8 cellular contexts compared by ENCODE assay signal in genomic region chr19:40443930-40444180, GRCh38. TPM values are rescaled to one million over a fixed set of nuclear protein-coding genes. Genes with fewer than 3 reads are reported as not detected.
A peak's percentile ranks its signal among the peaks of the same experiment; 100 is the strongest.
DNase-seq lines count a peak whose midpoint lies in the region; ATAC-seq, FAIRE-seq and TF ChIP-seq lines count a peak whose summit lies in the region.

No MANE protein-coding gene starts in this region.

- POLR2A ChIA-PET in HepG2 (lab: Yijun Ruan, JAX): interaction anchor here (1.4 to 4.6 kb wide), 6 partner anchors 10 to 334 kb away, joined by 6 to 80 read pairs (median 48); partner anchors contain the start of genes BLVRB, RAB4B and SERTAD1

- peak; percentile 49 for DNase-seq in NCI-H1105 (lab: John Stamatoyannopoulos, UW)
- DNase-seq in NCI-H1105 treated with DMSO at 0.1 percent for 48 hours (lab: John Stamatoyannopoulos, UW): no peak
- DNase-seq in MG63: no peak
- DNase-seq in body of pancreas: no peak
- no peak for DNase-seq in HepG2 (ENCODE audit: low spot score)
- DNase-seq in tibial artery: no peak
- DNase-seq in NK-92 treated with Interleukin-12 subunit alpha and Interleukin-12 subunit beta, amount 100 ng/mL, for 24 hours (lab: John Stamatoyannopoulos, UW): no peak

- H3K27me3 ChIP-seq in MG63 (no peaks in the 10 kb centered on the region), body of pancreas (no peaks in the 10 kb centered on the region), HepG2 (ENCODE audit: control insufficient read depth in 1 of 2, insufficient read depth in 2 of 2, low read length in 2 of 2) (peaks cover 0 to 5% of the 10 kb centered on the region in 2 experiments; a peak in 1 of 5 replicates), tibial artery (no peaks in the 10 kb centered on the region)

- TF ChIP-seq EP300 in HepG2 (IDR thresholded peaks at IDR 0.05; ENCODE audit: low read depth in 2 of 2, low read length in 2 of 2) (no peak), HepG2 (CRISPR knock-in tag; IDR thresholded peaks at IDR 0.05; ENCODE audit: borderline replicate concordance) (no peak)

- TF ChIP-seq RAD21 in HepG2 (CRISPR knock-in tag; IDR thresholded peaks at IDR 0.05): no peak

- CTCF ChIA-PET in HepG2 (lab: Yijun Ruan, JAX; ENCODE audit: low intra/inter-chr PET ratio, low total read pairs): interaction anchor here (0.9 kb wide), 2 partner anchors 18 to 23 kb away, joined by 4 to 5 read pairs; partner anchors contain the start of gene SERTAD1

- TF ChIP-seq CTCF in body of pancreas (IDR thresholded peaks at IDR 0.05) (no peak), HepG2 (CRISPR knock-in tag; IDR thresholded peaks at IDR 0.05) (no peak), tibial artery (IDR thresholded peaks at IDR 0.05) (no peak)

- no peak overlapping the region for H2AFZ ChIP-seq in HepG2 (ENCODE audit: low read length)

- H3K4me1 ChIP-seq in body of pancreas: peaks cover 21% of the 10 kb centered on the region
- H3K4me1 ChIP-seq in HepG2 (ENCODE audit: insufficient read depth, low read length): peaks cover 12% of the 10 kb centered on the region
- H3K4me1 ChIP-seq in tibial artery: peaks cover 0 to 33% (median 24%) of the 10 kb centered on the region in 4 donors

- peaks cover 27% of the 10 kb centered on the region for H3K79me2 ChIP-seq in HepG2 (ENCODE audit: insufficient read depth, low read length)

- FAIRE-seq in HepG2 (lab: Jason Lieb, UNC): no peak

- H3K36me3 ChIP-seq in MG63 (peaks cover 40% of the 10 kb centered on the region), body of pancreas (replicated peaks in 1 of 2; ENCODE audit: insufficient read depth in 1 of 2, low read depth in 2 of 2) (peaks cover 0 to 7% of the 10 kb centered on the region in 2 donors), HepG2 (replicated peaks in 1 of 2; ENCODE audit: control insufficient read depth in 1 of 2, insufficient read depth in 2 of 2, low read length in 2 of 2) (peaks cover 9 to 25% of the 10 kb centered on the region in 2 experiments; a peak in 4 of 5 replicates), tibial artery (peaks cover 35 to 53% (median 38%) of the 10 kb centered on the region in 3 donors)

- 0 to 2% methylated on average over 4 to 9 of the region's 9 CpGs for WGBS in body of pancreas, 2 donors
- WGBS in HepG2 (ENCODE audit: low lambda C conversion rate): 1% methylated on average over 9 of the region's 9 CpGs

- H3K27ac ChIP-seq in body of pancreas: peak overlapping the region; percentile 94 to 96 (median 94)
- H3K27ac ChIP-seq in HepG2 (ENCODE audit: extremely low read length, insufficient read depth, low read length): peak overlapping the region; percentile 98
- peak overlapping the region; percentile 97 to 98 for H3K27ac ChIP-seq in tibial artery

- ATAC-seq in body of pancreas: peak; percentile 1
- peak; percentile 17; the same call in 2 of the 3 replicates for ATAC-seq in HepG2
- ATAC-seq in HG02852 (IDR thresholded peaks at IDR 0.05; ENCODE audit: unreplicated experiment): no peak

- H3K4me3 ChIP-seq in MG63 (peak overlapping the region; percentile 100), body of pancreas (peak overlapping the region; percentile 54 to 79), HepG2 (replicated peaks in 1 of 3; ENCODE audit: insufficient read depth in 1 of 3, low read depth in 2 of 3, low read length in 3 of 3) (peak overlapping the region; percentile 88 to 99 (median 92)), tibial artery (peak overlapping the region; percentile 94 to 95)

- TF ChIP-seq POLR2A in body of pancreas (IDR thresholded peaks at IDR 0.05) (no peak), HepG2 (IDR thresholded peaks at IDR 0.05; ENCODE audit: insufficient read depth in 1 of 2, low read depth in 2 of 2, low read length in 2 of 2) (no peak)

- no TSS peak for BruUV-seq in HepG2 (replicated peaks; lab: Mats Ljungman, UMichigan)

- H3K4me2 ChIP-seq in HepG2 (ENCODE audit: low read depth, low read length): peak overlapping the region; percentile 67

- H3K9me3 ChIP-seq in MG63 (no peaks in the 10 kb centered on the region; the same call in 1 of the 2 replicates), body of pancreas (no peaks in the 10 kb centered on the region), HepG2 (ENCODE audit: low read length) (no peaks in the 10 kb centered on the region), tibial artery (no peaks in the 10 kb centered on the region)

- intact Hi-C loops in body of pancreas (cut with DNase I): no loop called here
- intact Hi-C loops in HepG2 (cut with micrococcal nuclease; ENCODE audit: unreplicated experiment): loop anchor here (1.0 to 5.0 kb wide), 4 partner anchors 11 to 1042 kb away; partner anchors contain the start of gene BLVRB
- intact Hi-C loops in tibial artery (cut with DNase I; ENCODE audit: low total_unique reads): loop anchor here (10.0 kb wide), 1 partner anchor 139 kb away; no protein-coding TSS in a partner anchor

- in situ Hi-C loops in HepG2 (cut with HindIII; ENCODE audit: extremely low pct_ligation_motif_present, low pct_unique_long_range_greater_than_20kb): no loop called here

- peaks cover 13% of the 10 kb centered on the region for H4K20me1 ChIP-seq in HepG2 (ENCODE audit: insufficient read depth, low read length)

- H3K9ac ChIP-seq in HepG2 (ENCODE audit: insufficient read depth, low read depth, low read length): peak overlapping the region; percentile 100

RNA-seq across cellular contexts. Expression of gene SERTAD3, which starts 0.3 kb away (rescaled TPM):
- total RNA-seq in MG63 (2014; rRNA removed; shearing (Covaris generic); ENCODE audit: low replicate concordance): 15.9 and 38.3 TPM in 2 replicates
- 10 to 100 TPM in 1 of 2 donors, 1 to 10 TPM in 1; 5.7 to 10.2 TPM for total RNA-seq in body of pancreas
- 16.9 and 17.8 TPM in 2 replicates for total RNA-seq in HepG2 (2016; rRNA removed; fragmentation: Illumina TruSeq; extraction: Trizol)
- total RNA-seq in HepG2 (2016; cell fraction: cytosol; rRNA removed; fragmentation: Illumina TruSeq; extraction: Trizol; ENCODE audit: low read depth): 14.6 and 17.8 TPM in 2 replicates
- 14.8 and 17.5 TPM in 2 replicates for total RNA-seq in HepG2 (2016; cell fraction: insoluble cytoplasmic fraction; rRNA removed; fragmentation: Illumina TruSeq; extraction: Trizol)
- 22.0 and 25.4 TPM in 2 replicates for total RNA-seq in HepG2 (2016; cell fraction: membrane; rRNA removed; fragmentation: Illumina TruSeq; extraction: Trizol)
- 6.8 and 9.0 TPM in 2 replicates for total RNA-seq in HepG2 (2016; cell fraction: nucleus; rRNA removed; fragmentation: Illumina TruSeq; extraction: Trizol)
- 9.5 and 9.6 TPM in 2 replicates for polyA plus RNA-seq in HepG2 (2011; rRNA removed)
- 6.9 and 7.9 TPM in 2 replicates for polyA plus RNA-seq in HepG2 (2011; cell fraction: cytosol; rRNA removed)
- 5.9 and 6.5 TPM in 2 replicates for polyA plus RNA-seq in HepG2 (2011; cell fraction: nucleus; rRNA removed)
- 6.5 and 7.5 TPM in 2 replicates for polyA plus RNA-seq in HepG2 (2012)
- 3.8 and 4.4 TPM in 2 replicates for polyA plus RNA-seq in HepG2 (2016; cell fraction: cytosol; fragmentation: Illumina TruSeq; extraction: Trizol; ENCODE audit: low read depth)
- 10.8 and 15.2 TPM in 2 replicates for polyA plus RNA-seq in HepG2 (2016; cell fraction: insoluble cytoplasmic fraction; fragmentation: Illumina TruSeq; extraction: Trizol; ENCODE audit: low read depth)
- 7.3 and 9.1 TPM in 2 replicates for polyA plus RNA-seq in HepG2 (2016; cell fraction: membrane; fragmentation: Illumina TruSeq; extraction: Trizol; ENCODE audit: low read depth)
- polyA plus RNA-seq in HepG2 (2016; cell fraction: nucleus; fragmentation: Illumina TruSeq; extraction: Trizol; ENCODE audit: insufficient read depth, low read depth): 13.4 and 16.1 TPM in 2 replicates
- 19.2 and 19.5 TPM in 2 replicates for polyA minus RNA-seq in HepG2 (2011; rRNA and poly(A)+ RNA removed; ENCODE audit: low replicate concordance)
- polyA minus RNA-seq in HepG2 (2011; cell fraction: cytosol; rRNA and poly(A)+ RNA removed): 10.9 and 15.7 TPM in 2 replicates
- polyA minus RNA-seq in HepG2 (2011; cell fraction: nucleus; rRNA and poly(A)+ RNA removed): 5.1 and 5.8 TPM in 2 replicates

RNA-seq across cellular contexts. Expression of gene SERTAD1, which starts 18.1 kb away (rescaled TPM):
- 19.1 and 35.3 TPM in 2 replicates for total RNA-seq in MG63 (2014; rRNA removed; shearing (Covaris generic); ENCODE audit: low replicate concordance)
- total RNA-seq in body of pancreas: 1 to 10 TPM; 6.9 to 7.3 TPM
- 4.3 and 4.7 TPM in 2 replicates for total RNA-seq in HepG2 (2016; rRNA removed; fragmentation: Illumina TruSeq; extraction: Trizol)
- total RNA-seq in HepG2 (2016; cell fraction: cytosol; rRNA removed; fragmentation: Illumina TruSeq; extraction: Trizol; ENCODE audit: low read depth): 1.8 and 2.1 TPM in 2 replicates
- 3.9 and 5.6 TPM in 2 replicates for total RNA-seq in HepG2 (2016; cell fraction: insoluble cytoplasmic fraction; rRNA removed; fragmentation: Illumina TruSeq; extraction: Trizol)
- 3.0 and 3.6 TPM in 2 replicates for total RNA-seq in HepG2 (2016; cell fraction: membrane; rRNA removed; fragmentation: Illumina TruSeq; extraction: Trizol)
- 1.7 and 1.9 TPM in 2 replicates for total RNA-seq in HepG2 (2016; cell fraction: nucleus; rRNA removed; fragmentation: Illumina TruSeq; extraction: Trizol)
- polyA plus RNA-seq in HepG2 (2011; rRNA removed): 4.5 and 5.0 TPM in 2 replicates
- 5.0 and 7.0 TPM in 2 replicates for polyA plus RNA-seq in HepG2 (2011; cell fraction: cytosol; rRNA removed)
- polyA plus RNA-seq in HepG2 (2011; cell fraction: nucleus; rRNA removed): 4.0 and 4.5 TPM in 2 replicates
- 1.4 and 1.9 TPM in 2 replicates for polyA plus RNA-seq in HepG2 (2012)
- polyA plus RNA-seq in HepG2 (2016; cell fraction: cytosol; fragmentation: Illumina TruSeq; extraction: Trizol; ENCODE audit: low read depth): 0.94 and 1.1 TPM in 2 replicates
- 3.6 and 4.1 TPM in 2 replicates for polyA plus RNA-seq in HepG2 (2016; cell fraction: insoluble cytoplasmic fraction; fragmentation: Illumina TruSeq; extraction: Trizol; ENCODE audit: low read depth)
- polyA plus RNA-seq in HepG2 (2016; cell fraction: membrane; fragmentation: Illumina TruSeq; extraction: Trizol; ENCODE audit: low read depth): 1.5 and 1.7 TPM in 2 replicates
- polyA plus RNA-seq in HepG2 (2016; cell fraction: nucleus; fragmentation: Illumina TruSeq; extraction: Trizol; ENCODE audit: insufficient read depth, low read depth): 2.5 and 2.7 TPM in 2 replicates
- 2.7 and 5.6 TPM in 2 replicates for polyA minus RNA-seq in HepG2 (2011; rRNA and poly(A)+ RNA removed; ENCODE audit: low replicate concordance)
- 1.1 and 1.2 TPM in 2 replicates for polyA minus RNA-seq in HepG2 (2011; cell fraction: cytosol; rRNA and poly(A)+ RNA removed)
- polyA minus RNA-seq in HepG2 (2011; cell fraction: nucleus; rRNA and poly(A)+ RNA removed): 1.7 and 2.0 TPM in 2 replicates

RNA-seq across cellular contexts. Expression of gene BLVRB, which starts 21.7 kb away (rescaled TPM):
- total RNA-seq in MG63 (2014; rRNA removed; shearing (Covaris generic); ENCODE audit: low replicate concordance): 140 and 179 TPM in 2 replicates
- total RNA-seq in body of pancreas (100 to 1,000 TPM in 1 of 2 donors, 10 to 100 TPM in 1; 79.8 to 109 TPM), HepG2 (2016; rRNA removed; fragmentation: Illumina TruSeq; extraction: Trizol) (25.9 and 32.7 TPM in 2 replicates)
- 8.2 and 10.9 TPM in 2 replicates for total RNA-seq in HepG2 (2016; cell fraction: cytosol; rRNA removed; fragmentation: Illumina TruSeq; extraction: Trizol; ENCODE audit: low read depth)
- 28.3 and 39.1 TPM in 2 replicates for total RNA-seq in HepG2 (2016; cell fraction: insoluble cytoplasmic fraction; rRNA removed; fragmentation: Illumina TruSeq; extraction: Trizol)
- 7.6 and 7.9 TPM in 2 replicates for total RNA-seq in HepG2 (2016; cell fraction: membrane; rRNA removed; fragmentation: Illumina TruSeq; extraction: Trizol)
- 9.9 and 11.1 TPM in 2 replicates for total RNA-seq in HepG2 (2016; cell fraction: nucleus; rRNA removed; fragmentation: Illumina TruSeq; extraction: Trizol)
- 51.4 and 75.9 TPM in 2 replicates for polyA plus RNA-seq in HepG2 (2011; rRNA removed)
- polyA plus RNA-seq in HepG2 (2011; cell fraction: cytosol; rRNA removed): 66.0 and 107 TPM in 2 replicates
- polyA plus RNA-seq in HepG2 (2011; cell fraction: nucleus; rRNA removed): 44.9 and 46.6 TPM in 2 replicates
- polyA plus RNA-seq in HepG2 (2012): 39.5 and 39.8 TPM in 2 replicates
- 10.5 and 11.4 TPM in 2 replicates for polyA plus RNA-seq in HepG2 (2016; cell fraction: cytosol; fragmentation: Illumina TruSeq; extraction: Trizol; ENCODE audit: low read depth)
- polyA plus RNA-seq in HepG2 (2016; cell fraction: insoluble cytoplasmic fraction; fragmentation: Illumina TruSeq; extraction: Trizol; ENCODE audit: low read depth): 31.5 and 40.3 TPM in 2 replicates
- 6.6 and 8.8 TPM in 2 replicates for polyA plus RNA-seq in HepG2 (2016; cell fraction: membrane; fragmentation: Illumina TruSeq; extraction: Trizol; ENCODE audit: low read depth)
- polyA plus RNA-seq in HepG2 (2016; cell fraction: nucleus; fragmentation: Illumina TruSeq; extraction: Trizol; ENCODE audit: insufficient read depth, low read depth): 18.0 and 18.8 TPM in 2 replicates
- polyA minus RNA-seq in HepG2 (2011; rRNA and poly(A)+ RNA removed; ENCODE audit: low replicate concordance): 42.8 and 149 TPM in 2 replicates
- polyA minus RNA-seq in HepG2 (2011; cell fraction: cytosol; rRNA and poly(A)+ RNA removed): 28.8 and 32.2 TPM in 2 replicates
- polyA minus RNA-seq in HepG2 (2011; cell fraction: nucleus; rRNA and poly(A)+ RNA removed): 6.0 and 10.4 TPM in 2 replicates

RNA-seq across cellular contexts. Expression of gene SPTBN4, which starts 22.9 kb away (rescaled TPM):
- total RNA-seq in MG63 (2014; rRNA removed; shearing (Covaris generic); ENCODE audit: low replicate concordance): 0.16 and 3.0 TPM in 2 replicates
- 1 to 10 TPM; 1.8 to 6.3 TPM for total RNA-seq in body of pancreas
- total RNA-seq in HepG2 (2016; rRNA removed; fragmentation: Illumina TruSeq; extraction: Trizol): 0.11 TPM in 1 of 2 replicates, not detected in the other
- not detected in 2 replicates for total RNA-seq in HepG2 (2016; cell fraction: cytosol; rRNA removed; fragmentation: Illumina TruSeq; extraction: Trizol; ENCODE audit: low read depth)
- not detected in 2 replicates for total RNA-seq in HepG2 (2016; cell fraction: insoluble cytoplasmic fraction; rRNA removed; fragmentation: Illumina TruSeq; extraction: Trizol)
- not detected in 2 replicates for total RNA-seq in HepG2 (2016; cell fraction: membrane; rRNA removed; fragmentation: Illumina TruSeq; extraction: Trizol)
- total RNA-seq in HepG2 (2016; cell fraction: nucleus; rRNA removed; fragmentation: Illumina TruSeq; extraction: Trizol): not detected in 2 replicates
- polyA plus RNA-seq in HepG2 (2011; rRNA removed): 0.08 and 0.11 TPM in 2 replicates
- 0.04 and 0.11 TPM in 2 replicates for polyA plus RNA-seq in HepG2 (2011; cell fraction: cytosol; rRNA removed)
- 0.26 and 0.29 TPM in 2 replicates for polyA plus RNA-seq in HepG2 (2011; cell fraction: nucleus; rRNA removed)
- 0.11 TPM in 2 replicates for polyA plus RNA-seq in HepG2 (2012)
- polyA plus RNA-seq in HepG2 (2016; cell fraction: cytosol; fragmentation: Illumina TruSeq; extraction: Trizol; ENCODE audit: low read depth): not detected in 2 replicates
- polyA plus RNA-seq in HepG2 (2016; cell fraction: insoluble cytoplasmic fraction; fragmentation: Illumina TruSeq; extraction: Trizol; ENCODE audit: low read depth): not detected in 2 replicates
- not detected in 2 replicates for polyA plus RNA-seq in HepG2 (2016; cell fraction: membrane; fragmentation: Illumina TruSeq; extraction: Trizol; ENCODE audit: low read depth)
- not detected in 2 replicates for polyA plus RNA-seq in HepG2 (2016; cell fraction: nucleus; fragmentation: Illumina TruSeq; extraction: Trizol; ENCODE audit: insufficient read depth, low read depth)
- polyA minus RNA-seq in HepG2 (2011; rRNA and poly(A)+ RNA removed; ENCODE audit: low replicate concordance): 0.30 and 1.5 TPM in 2 replicates
- not detected in 2 replicates for polyA minus RNA-seq in HepG2 (2011; cell fraction: cytosol; rRNA and poly(A)+ RNA removed)
- polyA minus RNA-seq in HepG2 (2011; cell fraction: nucleus; rRNA and poly(A)+ RNA removed): not detected in 2 replicates

RNA-seq across cellular contexts. Expression of gene PRX, which starts 30.7 kb away (rescaled TPM):
- 5.6 and 6.3 TPM in 2 replicates for total RNA-seq in MG63 (2014; rRNA removed; shearing (Covaris generic); ENCODE audit: low replicate concordance)
- total RNA-seq in body of pancreas (10 to 100 TPM in 1 of 2 donors, 1 to 10 TPM in 1; 5.7 to 14.8 TPM), HepG2 (2016; rRNA removed; fragmentation: Illumina TruSeq; extraction: Trizol) (0.46 and 0.66 TPM in 2 replicates)
- total RNA-seq in HepG2 (2016; cell fraction: cytosol; rRNA removed; fragmentation: Illumina TruSeq; extraction: Trizol; ENCODE audit: low read depth): not detected in 2 replicates
- total RNA-seq in HepG2 (2016; cell fraction: insoluble cytoplasmic fraction; rRNA removed; fragmentation: Illumina TruSeq; extraction: Trizol): 0.39 and 0.78 TPM in 2 replicates
- total RNA-seq in HepG2 (2016; cell fraction: membrane; rRNA removed; fragmentation: Illumina TruSeq; extraction: Trizol): 0.03 and 0.12 TPM in 2 replicates
- 0.38 and 0.40 TPM in 2 replicates for total RNA-seq in HepG2 (2016; cell fraction: nucleus; rRNA removed; fragmentation: Illumina TruSeq; extraction: Trizol)
- polyA plus RNA-seq in HepG2 (2011; rRNA removed): 0.66 and 0.99 TPM in 2 replicates
- 0.79 and 0.94 TPM in 2 replicates for polyA plus RNA-seq in HepG2 (2011; cell fraction: cytosol; rRNA removed)
- 0.76 and 0.99 TPM in 2 replicates for polyA plus RNA-seq in HepG2 (2011; cell fraction: nucleus; rRNA removed)
- 0.85 and 1.1 TPM in 2 replicates for polyA plus RNA-seq in HepG2 (2012)
- polyA plus RNA-seq in HepG2 (2016; cell fraction: cytosol; fragmentation: Illumina TruSeq; extraction: Trizol; ENCODE audit: low read depth): not detected in 2 replicates
- polyA plus RNA-seq in HepG2 (2016; cell fraction: insoluble cytoplasmic fraction; fragmentation: Illumina TruSeq; extraction: Trizol; ENCODE audit: low read depth): 0.25 and 0.53 TPM in 2 replicates
- 0.03 and 0.06 TPM in 2 replicates for polyA plus RNA-seq in HepG2 (2016; cell fraction: membrane; fragmentation: Illumina TruSeq; extraction: Trizol; ENCODE audit: low read depth)
- 1.1 TPM in 2 replicates for polyA plus RNA-seq in HepG2 (2016; cell fraction: nucleus; fragmentation: Illumina TruSeq; extraction: Trizol; ENCODE audit: insufficient read depth, low read depth)
- 0.51 and 1.1 TPM in 2 replicates for polyA minus RNA-seq in HepG2 (2011; rRNA and poly(A)+ RNA removed; ENCODE audit: low replicate concordance)
- 0.53 and 0.89 TPM in 2 replicates for polyA minus RNA-seq in HepG2 (2011; cell fraction: cytosol; rRNA and poly(A)+ RNA removed)
- polyA minus RNA-seq in HepG2 (2011; cell fraction: nucleus; rRNA and poly(A)+ RNA removed): 0.52 and 0.62 TPM in 2 replicates
